ENCODE assay signal across 8 cellular contexts in genomic region chr20:38222231-38222922, GRCh38. TPM values are rescaled to one million over a fixed set of nuclear protein-coding genes. Genes with fewer than 3 reads are reported as not detected.
DNase-seq lines count a peak whose midpoint lies in the region; ATAC-seq and TF ChIP-seq lines count a peak whose summit lies in the region.

No MANE protein-coding gene starts in this region.

- no peak for TF ChIP-seq POLR2A in Peyer's patch (IDR thresholded peaks at IDR 0.05)

- H3K27ac ChIP-seq in CD4-positive, alpha-beta T cell (ENCODE audit: low read depth, low read length): no peak overlapping the region
- no peak overlapping the region for H3K27ac ChIP-seq in Peyer's patch
- H3K27ac ChIP-seq in foreskin keratinocyte: no peak overlapping the region
- no peak overlapping the region for H3K27ac ChIP-seq in osteoblast (ENCODE audit: low read depth, low read length)
- H3K27ac ChIP-seq in aorta (ENCODE audit: low read depth in 1 of 2, low read length in 2 of 2): no peak overlapping the region

- ATAC-seq in CD4-positive, alpha-beta T cell (ENCODE audit: poor library complexity): peak; percentile 34
- ATAC-seq in foreskin keratinocyte (peak; percentile 16), aorta (ENCODE audit: low FRiP score) (no peak), HG02870 (IDR thresholded peaks at IDR 0.05; ENCODE audit: unreplicated experiment) (no peak)

- H3K4me1 ChIP-seq in Peyer's patch (no peaks in the 10 kb centered on the region), foreskin keratinocyte (peaks cover 10% of the 10 kb centered on the region), osteoblast (ENCODE audit: insufficient read depth, low read length) (peaks cover 23% of the 10 kb centered on the region), aorta (ENCODE audit: control insufficient read depth in 1 of 2, insufficient read depth in 2 of 2, low read length in 2 of 2) (no peaks in the 10 kb centered on the region)

- H3K27ac Mint-ChIP-seq in CD4-positive, alpha-beta T cell: no peak overlapping the region
- no peak overlapping the region for H3K27ac Mint-ChIP-seq in HFFc6

- H3K27me3 ChIP-seq in CD4-positive, alpha-beta T cell (ENCODE audit: control insufficient read depth, insufficient read depth, low read length): peaks cover 5% of the 10 kb centered on the region
- H3K27me3 ChIP-seq in Peyer's patch (no peaks in the 10 kb centered on the region), foreskin keratinocyte (peaks cover 8% of the 10 kb centered on the region), osteoblast (ENCODE audit: insufficient read depth, low read length) (no peaks in the 10 kb centered on the region), aorta (ENCODE audit: control insufficient read depth in 1 of 2, insufficient read depth in 2 of 2, low read length in 1 of 2) (no peaks in the 10 kb centered on the region)

- no peaks in the 10 kb centered on the region for H3K36me3 ChIP-seq in Peyer's patch
- H3K36me3 ChIP-seq in osteoblast (ENCODE audit: insufficient read depth, low read length): no peaks in the 10 kb centered on the region
- H3K36me3 ChIP-seq in aorta (ENCODE audit: control insufficient read depth in 1 of 2, insufficient read depth in 2 of 2, low read length in 1 of 2): peaks cover 0 to 4% of the 10 kb centered on the region in 2 donors

- POLR2A ChIA-PET in CD4-positive, alpha-beta T cell (lab: Charles Lee): no interaction called here

- H3K36me3 Mint-ChIP-seq in CD4-positive, alpha-beta T cell (ENCODE audit: low read depth): no peaks in the 10 kb centered on the region
- H3K36me3 Mint-ChIP-seq in HFFc6 (ENCODE audit: low read depth): no peaks in the 10 kb centered on the region

- CTCF ChIA-PET in CD4-positive, alpha-beta T cell (lab: Charles Lee): interaction anchor here (1.0 kb wide), 1 partner anchor 149 kb away, joined by 3 read pairs; no protein-coding TSS in a partner anchor

- no peaks in the 10 kb centered on the region for H3K79me2 ChIP-seq in osteoblast (ENCODE audit: insufficient read depth, low read length)

- no peak overlapping the region for H2AFZ ChIP-seq in osteoblast (ENCODE audit: low read length)

- H3K27me3 Mint-ChIP-seq in CD4-positive, alpha-beta T cell: no peaks in the 10 kb centered on the region
- no peaks in the 10 kb centered on the region; the same call in 1 of the 2 replicates for H3K27me3 Mint-ChIP-seq in HFFc6 (ENCODE audit: insufficient read depth)

- no peaks in the 10 kb centered on the region for H3K4me1 Mint-ChIP-seq in CD4-positive, alpha-beta T cell (ENCODE audit: low read depth)
- peaks cover 37% of the 10 kb centered on the region for H3K4me1 Mint-ChIP-seq in HFFc6 (ENCODE audit: low read depth)

- H4K20me1 ChIP-seq in osteoblast (ENCODE audit: insufficient read depth, low read length): no peaks in the 10 kb centered on the region

- H3K9me3 Mint-ChIP-seq in CD4-positive, alpha-beta T cell: no peaks in the 10 kb centered on the region
- no peaks in the 10 kb centered on the region for H3K9me3 Mint-ChIP-seq in HFFc6

- H3K9me3 ChIP-seq in CD4-positive, alpha-beta T cell (ENCODE audit: control insufficient read depth, low read length): no peaks in the 10 kb centered on the region
- H3K9me3 ChIP-seq in Peyer's patch: no peaks in the 10 kb centered on the region
- no peaks in the 10 kb centered on the region for H3K9me3 ChIP-seq in osteoblast (ENCODE audit: low read depth, low read length)
- no peaks in the 10 kb centered on the region for H3K9me3 ChIP-seq in aorta (ENCODE audit: control insufficient read depth, low read length)

- TF ChIP-seq CTCF in CD4-positive, alpha-beta T cell (IDR thresholded peaks at IDR 0.05): peak; percentile 67
- TF ChIP-seq CTCF in HFFc6 (IDR thresholded peaks at IDR 0.05) (peak; percentile 96), Peyer's patch (IDR thresholded peaks at IDR 0.05) (peak; percentile 62 to 83 (median 78)), foreskin keratinocyte (conservative IDR thresholded peaks at IDR 0.05) (peak; percentile 91), osteoblast (IDR thresholded peaks at IDR 0.05; ENCODE audit: extremely low read depth, low read depth, low read length) (peak; percentile 98)

- 54 to 58% methylated on average over 12 of the region's 12 CpGs for WGBS in aorta, 2 donors

- intact Hi-C loops in CD4-positive, alpha-beta T cell (cut with DNase I, micrococcal nuclease): loop anchor here (1.0 to 5.0 kb wide), 3 partner anchors 150 to 570 kb away; no protein-coding TSS in a partner anchor
- intact Hi-C loops in aorta (cut with DNase I): loop anchor here in 1 of 2 donors (5.0 to 10.0 kb wide), 2 partner anchors 182 to 660 kb away; no protein-coding TSS in a partner anchor

- no peak overlapping the region for H3K4me3 Mint-ChIP-seq in CD4-positive, alpha-beta T cell
- H3K4me3 Mint-ChIP-seq in HFFc6: no peak overlapping the region

- H3K4me3 ChIP-seq in Peyer's patch: no peak overlapping the region
- H3K4me3 ChIP-seq in osteoblast (ENCODE audit: insufficient read depth, low read length): no peak overlapping the region
- no peak overlapping the region for H3K4me3 ChIP-seq in aorta (ENCODE audit: low read length in 2 of 2)

- peak; percentile 16 to 45 (median 33) for DNase-seq in CD4-positive, alpha-beta T cell
- peak; percentile 37 for DNase-seq in HFFc6
- peak; percentile 49 to 85 (median 75) for DNase-seq in Peyer's patch
- peak; percentile 16 for DNase-seq in activated T-helper 9 cell treated with anti-CD3 and anti-CD28 coated beads, Interleukin-2, amount 50 U/mL, for 16 hours (ENCODE audit: low read depth)
- DNase-seq in foreskin keratinocyte: peak in 1 of 2 donors; percentile 27
- peak; percentile 97 for DNase-seq in osteoblast (ENCODE audit: insufficient read length, low spot score, missing footprints)
- DNase-seq in aorta: peak; percentile 73 to 88

- H3K4me2 ChIP-seq in osteoblast (ENCODE audit: insufficient read depth, low read length): no peak overlapping the region

RNA-seq across cellular contexts. Expression of gene KIAA1755, which starts 38.2 kb away (rescaled TPM):
- not detected for total RNA-seq in CD4-positive, alpha-beta T cell
- 1 to 10 TPM; 1.2 to 4.4 (median 2.2) TPM for total RNA-seq in HFFc6 (2021; fragmentation: NEBNext Ultra II Directional; extraction: Animal tissue kit (Norgen Biotek cat#: 25700))
- 1 to 10 TPM in 2 of 4 donors, under 1 TPM in 2; 0.35 to 4.1 (median 2.0) TPM for total RNA-seq in Peyer's patch
- 0.07 and 0.10 TPM in 2 replicates for total RNA-seq in foreskin keratinocyte
- 0.04 and 0.06 TPM in 2 replicates for polyA plus RNA-seq in foreskin keratinocyte
- 2.5 and 2.7 TPM in 2 replicates for total RNA-seq in osteoblast
- total RNA-seq in aorta: 10 to 100 TPM in 1 of 2 donors, 1 to 10 TPM in 1; 9.3 to 46.4 TPM
- polyA plus RNA-seq in aorta: 10 to 100 TPM in 1 of 2 donors, 1 to 10 TPM in 1; 2.0 to 31.9 TPM

RNA-seq across cellular contexts. Expression of gene TGM2, which starts 57.3 kb away (rescaled TPM):
- total RNA-seq in CD4-positive, alpha-beta T cell: under 1 TPM; 0.06 to 0.27 TPM
- total RNA-seq in HFFc6 (2021; fragmentation: NEBNext Ultra II Directional; extraction: Animal tissue kit (Norgen Biotek cat#: 25700)): 100 to 1,000 TPM in 5 of 6 experiments, 10 to 100 TPM in 1; 99.6 to 430 (median 111) TPM
- total RNA-seq in Peyer's patch: 100 to 1,000 TPM in 3 of 4 donors, 10 to 100 TPM in 1; 31.4 to 216 (median 145) TPM
- total RNA-seq in foreskin keratinocyte: 17.4 and 41.2 TPM in 2 replicates
- 13.7 and 29.5 TPM in 2 replicates for polyA plus RNA-seq in foreskin keratinocyte
- total RNA-seq in osteoblast: 78.2 and 137 TPM in 2 replicates
- total RNA-seq in aorta: 100 to 1,000 TPM; 449 to 561 TPM
- polyA plus RNA-seq in aorta: 100 to 1,000 TPM in 1 of 2 donors, 10 to 100 TPM in 1; 44.2 to 193 TPM

Comparison
In these comparisons a context has a peak if more than half of its experiments do, and no peak if none do; other contexts are left out.
1. ATAC-seq: peak in CD4-positive, alpha-beta T cell (single experiment) and foreskin keratinocyte (single experiment); none in aorta (single experiment) and HG02870 (single experiment).
2. RNA of gene TGM2, which starts 57.3 kb away (total RNA-seq): 449 to 561 TPM in aorta, 31.4 to 216 TPM in Peyer's patch, 99.6 to 430 TPM in HFFc6, 78.2 to 137 TPM in osteoblast and 17.4 to 41.2 TPM in foreskin keratinocyte; 0.06 to 0.27 TPM in CD4-positive, alpha-beta T cell; every median in the first group is over 10 times any median in the second.
3. Peak in every context shown above with its lines, with median percentiles within 50 percentile points of each other: CTCF ChIP-seq.